8 cellular contexts compared by ENCODE assay signal in genomic region chr13:27830010-27830409, GRCh38. TPM values are rescaled to one million over a fixed set of nuclear protein-coding genes. Genes with fewer than 3 reads are reported as not detected.
DNase-seq lines count a peak whose midpoint lies in the region; ATAC-seq, FAIRE-seq and TF ChIP-seq lines count a peak whose summit lies in the region.

No MANE protein-coding gene starts in this region.

- no peaks in the 10 kb centered on the region for H3K9me3 Mint-ChIP-seq in CD8-positive, alpha-beta T cell
- H3K9me3 Mint-ChIP-seq in nephron progenitor cell, result no peaks in the 10 kb centered on the region

- peaks cover 55% of the 10 kb centered on the region for H3K27me3 Mint-ChIP-seq in CD8-positive, alpha-beta T cell (ENCODE audit: low read depth)
- H3K27me3 Mint-ChIP-seq in nephron progenitor cell (ENCODE audit: low read depth, poor library complexity), result peaks cover 79% of the 10 kb centered on the region

- intact Hi-C loops in CD8-positive, alpha-beta T cell (cut with DNase I, micrococcal nuclease), result loop anchor here (1.0 to 2.0 kb wide), 3 partner anchors 125 to 468 kb away; no protein-coding TSS in a partner anchor

- H3K9me3 ChIP-seq in CD8-positive, alpha-beta T cell (ENCODE audit: low read length), result no peaks in the 10 kb centered on the region
- H3K9me3 ChIP-seq in subcutaneous abdominal adipose tissue (ENCODE audit: control insufficient read depth in 5 of 5, low read length in 5 of 5), result no peaks in the 10 kb centered on the region

- no peak overlapping the region for H3K27ac Mint-ChIP-seq in CD8-positive, alpha-beta T cell
- H3K27ac Mint-ChIP-seq in nephron progenitor cell, result no peak overlapping the region

- DNase-seq in CD8-positive, alpha-beta T cell, result peak; percentile 19 to 79 (median 55)
- DNase-seq in NCI-H526 treated with DMSO at 0.1 percent for 48 hours (lab: John Stamatoyannopoulos, UW) (peak; percentile 46), epithelial cell of proximal tubule (ENCODE audit: low read depth) (no peak), nephron progenitor cell (peak; percentile 88), RCC 7860 (ENCODE audit: low spot score) (no peak)
- DNase-seq in activated CD8-positive, alpha-beta memory T cell treated with anti-CD3 and anti-CD28 coated beads, Interleukin-2, amount 50 U/mL, for 4 hours, result peak; percentile 60

- CTCF ChIA-PET in CD8-positive, alpha-beta T cell (lab: Charles Lee), result interaction anchor here (0.6 to 9.6 kb wide), 37 partner anchors 8 to 858 kb away, joined by 3 to 235 read pairs (median 4); no protein-coding TSS in a partner anchor

- H3K4me3 Mint-ChIP-seq in CD8-positive, alpha-beta T cell, result peak overlapping the region; percentile 36
- no peak overlapping the region for H3K4me3 Mint-ChIP-seq in nephron progenitor cell

- no peak for FAIRE-seq in RCC 7860 (lab: Jason Lieb, UNC)

- no peaks in the 10 kb centered on the region for H3K27me3 ChIP-seq in CD8-positive, alpha-beta T cell (ENCODE audit: insufficient read depth, low read length)
- peaks cover 0 to 28% (median 7%) of the 10 kb centered on the region in 5 donors for H3K27me3 ChIP-seq in subcutaneous abdominal adipose tissue (ENCODE audit: control insufficient read depth in 5 of 5, insufficient read depth in 4 of 5, low read length in 5 of 5)

- peak overlapping the region in 3 of 5 donors; percentile 30 to 72 (median 50) for H3K9ac ChIP-seq in subcutaneous abdominal adipose tissue (ENCODE audit: low read length in 5 of 5)

- no peaks in the 10 kb centered on the region for H3K36me3 Mint-ChIP-seq in CD8-positive, alpha-beta T cell
- H3K36me3 Mint-ChIP-seq in nephron progenitor cell (ENCODE audit: low read depth), result no peaks in the 10 kb centered on the region

- POLR2A ChIA-PET in CD8-positive, alpha-beta T cell (lab: Charles Lee), result no interaction called here

- peak; percentile 84 for ATAC-seq in CD8-positive, alpha-beta T cell
- ATAC-seq in GM21737 (IDR thresholded peaks at IDR 0.05; ENCODE audit: unreplicated experiment), result peak; percentile 78

- H3K4me1 Mint-ChIP-seq in CD8-positive, alpha-beta T cell (ENCODE audit: low read depth), result peaks cover 10% of the 10 kb centered on the region
- H3K4me1 Mint-ChIP-seq in nephron progenitor cell, result peaks cover 25% of the 10 kb centered on the region

- TF ChIP-seq CTCF in CD8-positive, alpha-beta T cell (IDR thresholded peaks at IDR 0.05), result peak; percentile 96
- TF ChIP-seq CTCF in epithelial cell of proximal tubule (conservative IDR thresholded peaks at IDR 0.05; ENCODE audit: low read depth, low read length) (peak; percentile 88), nephron progenitor cell (IDR thresholded peaks at IDR 0.05) (peak; percentile 95)

- H3K4me1 ChIP-seq in CD8-positive, alpha-beta T cell (ENCODE audit: insufficient read depth, low read length), result no peaks in the 10 kb centered on the region
- peaks cover 0 to 17% (median 11%) of the 10 kb centered on the region in 5 donors for H3K4me1 ChIP-seq in subcutaneous abdominal adipose tissue (ENCODE audit: control insufficient read depth in 5 of 5, insufficient read depth in 5 of 5, low read length in 5 of 5)

- H3K4me3 ChIP-seq in CD8-positive, alpha-beta T cell (ENCODE audit: low read depth, low read length), result no peak overlapping the region
- H3K4me3 ChIP-seq in epithelial cell of proximal tubule (ENCODE audit: low read depth, low read length) (peak overlapping the region; percentile 34), subcutaneous abdominal adipose tissue (ENCODE audit: low read depth in 1 of 5, low read length in 5 of 5) (peak overlapping the region in 4 of 5 donors; percentile 25 to 50 (median 39))

- H3K36me3 ChIP-seq in CD8-positive, alpha-beta T cell (ENCODE audit: insufficient read depth, low read length), result no peaks in the 10 kb centered on the region
- no peaks in the 10 kb centered on the region for H3K36me3 ChIP-seq in subcutaneous abdominal adipose tissue (ENCODE audit: control insufficient read depth in 5 of 5, insufficient read depth in 5 of 5, low read length in 5 of 5)

- no peak overlapping the region for H3K27ac ChIP-seq in CD8-positive, alpha-beta T cell (ENCODE audit: low read depth, low read length)
- H3K27ac ChIP-seq in subcutaneous abdominal adipose tissue (ENCODE audit: low read depth, low read length), result no peak overlapping the region

RNA-seq across cellular contexts. Expression of gene GSX1, which starts 37.7 kb away (rescaled TPM):
- not detected for total RNA-seq in CD8-positive, alpha-beta T cell
- not detected in 2 replicates for total RNA-seq in epithelial cell of proximal tubule

Comparison
In these comparisons a context has a peak if more than half of its experiments do, and no peak if none do; other contexts are left out.
1. DNase-seq: peak in CD8-positive, alpha-beta T cell (7 of 7), NCI-H526 treated with DMSO at 0.1 percent for 48 hours (single experiment), activated CD8-positive, alpha-beta memory T cell treated with anti-CD3 and anti-CD28 coated beads, Interleukin-2, amount 50 U/mL, for 4 hours (single experiment) and nephron progenitor cell (single experiment); none in epithelial cell of proximal tubule (single experiment) and RCC 7860 (single experiment).
2. Peak in every context shown above with its lines, with median percentiles within 50 percentile points of each other: CTCF ChIP-seq.